23 cellular contexts compared by ENCODE assay signal in genomic region chr11:123249354-123249753, GRCh38. TPM values are rescaled to one million over a fixed set of nuclear protein-coding genes. Genes with fewer than 3 reads are reported as not detected.
A peak's percentile ranks its signal among the peaks of the same experiment; 100 is the strongest.
DNase-seq lines count a peak whose midpoint lies in the region.
"Had no signal": no experiment of that assay in that cellular context is flagged by ENCODE, and none has a peak within 500 bp of the region (broad histone marks: within the 10 kb centered on the region; RNA-seq: fewer than 3 reads in every experiment).

No MANE protein-coding gene starts in this region.

- peak; percentile 9 for DNase-seq in DMS 273 (lab: John Stamatoyannopoulos, UW; ENCODE audit: unreplicated experiment)
- DNase-seq in DMS 273 treated with DMSO at 0.1 percent for 48 hours (lab: John Stamatoyannopoulos, UW), result no peak
- DNase-seq in LHCN-M2 (ENCODE audit: low read depth), result peak; percentile 44
- DNase-seq in amniotic epithelial cell (ENCODE audit: low read depth), result peak; percentile 41
- peak; percentile 13 for DNase-seq in renal cortical epithelial cell (ENCODE audit: low read depth)
- no peak for DNase-seq in cerebellar nuclear complex (lab: John Stamatoyannopoulos, UW)
- no peak for DNase-seq in NCI-H345 treated with DMSO at 0.1 percent for 48 hours (lab: John Stamatoyannopoulos, UW; ENCODE audit: unreplicated experiment)
- no peak for DNase-seq in NCI-H345 (lab: John Stamatoyannopoulos, UW)
- DNase-seq: activated CD4-positive, alpha-beta T cell treated with anti-CD3 and anti-CD28 coated beads for 1 hour; activated CD8-positive, alpha-beta T cell treated with anti-CD3 and anti-CD28 coated beads for 36 hours; AML-193; aorta; CD8-positive, alpha-beta T cell; DMS53; effector memory CD4-positive, alpha-beta T cell; erythroblast; gastrocnemius medialis; Karpas-422; NCI-H1694; NCI-H2171 treated with DMSO at 0.1 percent for 48 hours; stimulated activated CD4-positive, alpha-beta T cell treated with anti-CD3 and anti-CD28 coated beads, Interleukin-4, amount 100 ng/mL, for 24 hours; stimulated activated naive B cell treated with anti-CD40 and anti-IgM and Interleukin-4, amounts not matched to agents 10 μg/mL and 1 μg/mL and 100 μg/mL, for 72 hours; T-helper 2 cell had no signal

RNA-seq across cellular contexts. Expression of gene CLMP, which starts 54.3 kb away (rescaled TPM):
- 65.3 and 68.0 TPM in 2 replicates for total RNA-seq in LHCN-M2 (2014; rRNA removed)
- 6.2 TPM for polyA plus RNA-seq in LHCN-M2 (2012)
- total RNA-seq in renal cortical epithelial cell, result 22.7 and 48.9 TPM in 2 replicates

Comparison
In these comparisons a context has a peak if more than half of its experiments do, and no peak if none do; other contexts are left out.
1. DNase-seq: peak in DMS 273 (single experiment), LHCN-M2 (single experiment), amniotic epithelial cell (single experiment) and renal cortical epithelial cell (single experiment); none in DMS 273 treated with DMSO at 0.1 percent for 48 hours (single experiment), cerebellar nuclear complex (0 of 2), NCI-H345 treated with DMSO at 0.1 percent for 48 hours (single experiment) and NCI-H345 (single experiment).